27 cellular contexts compared by ENCODE assay signal in genomic region chrX:110951472-110952269, GRCh38.
"Had no signal": no experiment of that assay in that cellular context is flagged by ENCODE, and none has a peak within 500 bp of the region (broad histone marks: within the 10 kb centered on the region; RNA-seq: fewer than 3 reads in every experiment).

No MANE protein-coding gene starts in this region.

- H3K36me3 Mint-ChIP-seq: naive thymus-derived CD8-positive, alpha-beta T cell; stimulated activated naive B cell treated with anti-CD40 and anti-IgM and Interleukin-4, amounts not matched to agents 10 μg/mL and 1 μg/mL and 100 μg/mL, for 72 hours had no signal

- H3K4me1 Mint-ChIP-seq: naive thymus-derived CD8-positive, alpha-beta T cell; nephron progenitor cell; stimulated activated naive B cell treated with anti-CD40 and anti-IgM and Interleukin-4, amounts not matched to agents 10 μg/mL and 1 μg/mL and 100 μg/mL, for 72 hours had no signal

- H3K36me3 ChIP-seq: left lung, lower lobe of right lung, neural progenitor cell, neutrophil, right atrium auricular region, right lobe of liver, stomach, tibial artery, upper lobe of right lung had no signal

- H3K27me3 ChIP-seq: neural progenitor cell, right atrium auricular region, right lobe of liver, stomach, testis, tibial artery, upper lobe of right lung had no signal

- H3K9me3 ChIP-seq: left lung, lower lobe of right lung, neutrophil, right atrium auricular region, right lobe of liver, stomach, testis, tibial artery, upper lobe of right lung had no signal

- H3K9me3 Mint-ChIP-seq: naive thymus-derived CD8-positive, alpha-beta T cell; nephron progenitor cell; neural progenitor cell; stimulated activated naive B cell treated with anti-CD40 and anti-IgM and Interleukin-4, amounts not matched to agents 10 μg/mL and 1 μg/mL and 100 μg/mL, for 72 hours had no signal

- H2AFZ ChIP-seq: neural progenitor cell had no signal

- H3K4me1 ChIP-seq: left lung, lower lobe of right lung, neural progenitor cell, right atrium auricular region, right lobe of liver, stomach, tibial artery, upper lobe of right lung had no signal

- ATAC-seq: left colon; left lung; lower lobe of right lung; naive thymus-derived CD8-positive, alpha-beta T cell; right lobe of liver; stimulated activated naive B cell treated with anti-CD40 and anti-IgM and Interleukin-4, amounts not matched to agents 10 μg/mL and 1 μg/mL and 100 μg/mL, for 72 hours; stimulated activated naive CD8-positive, alpha-beta T cell treated with anti-CD3 and anti-CD28 coated beads, Interleukin-15, Interleukin-2, amounts not matched to agents 100 U/mL and 50 U/mL, for 24 hours; upper lobe of right lung had no signal

- H3K4me2 ChIP-seq: neural progenitor cell had no signal

- H3K27ac ChIP-seq: left lung, lower lobe of right lung, neural progenitor cell, neutrophil, right atrium auricular region, right lobe of liver, skin epidermis, stomach, tibial artery, upper lobe of right lung had no signal

- H3K27ac Mint-ChIP-seq: naive thymus-derived CD8-positive, alpha-beta T cell; nephron progenitor cell; neural progenitor cell; progenitor cell of endocrine pancreas; stimulated activated naive B cell treated with anti-CD40 and anti-IgM and Interleukin-4, amounts not matched to agents 10 μg/mL and 1 μg/mL and 100 μg/mL, for 72 hours had no signal

- H3K9ac ChIP-seq: neural progenitor cell had no signal

- DNase-seq: hippocampal formation; kidney; left colon; left lung; lower lobe of right lung; mammary epithelial cell; mesenchymal stem cell; naive thymus-derived CD8-positive, alpha-beta T cell; nephron progenitor cell; occipital lobe; right lobe of liver; stimulated activated CD4-positive, alpha-beta T cell treated with anti-CD3 and anti-CD28 coated beads, Interleukin-12 subunit alpha, Interleukin-12 subunit beta, amount 100 ng/mL, for 4 hours; stimulated activated CD4-positive, alpha-beta T cell treated with anti-CD3 and anti-CD28 coated beads, Interleukin-15, amount 100 ng/mL, for 24 hours; stimulated activated CD4-positive, alpha-beta T cell treated with anti-CD3 and anti-CD28 coated beads, Interleukin-2, amount 100 ng/mL, for 24 hours; stimulated activated CD4-positive, alpha-beta T cell treated with anti-CD3 and anti-CD28 coated beads, Interleukin-4, amount 100 ng/mL, for 1 hour; stimulated activated naive B cell treated with anti-CD40 and anti-IgM and Interleukin-4, amounts not matched to agents 10 μg/mL and 1 μg/mL and 100 μg/mL, for 72 hours; stimulated activated naive CD8-positive, alpha-beta T cell treated with anti-CD3 and anti-CD28 coated beads, Interleukin-15, Interleukin-2, amounts not matched to agents 100 U/mL and 50 U/mL, for 24 hours; stomach; testis; tibial artery; trophoblast cell; upper lobe of right lung had no signal

- H3K4me3 Mint-ChIP-seq: naive thymus-derived CD8-positive, alpha-beta T cell; nephron progenitor cell; neural progenitor cell; stimulated activated naive B cell treated with anti-CD40 and anti-IgM and Interleukin-4, amounts not matched to agents 10 μg/mL and 1 μg/mL and 100 μg/mL, for 72 hours had no signal

- H3K4me3 ChIP-seq: left lung, lower lobe of right lung, neural progenitor cell, right atrium auricular region, right lobe of liver, skin epidermis, stomach, testis, tibial artery, upper lobe of right lung had no signal
